Comparison of ENCODE assay signal across 1 cellular context in genomic region chr6:37221585-37222124, GRCh38.
TF ChIP-seq lines count a peak whose summit lies in the region.

No MANE protein-coding gene starts in this region.

TF ChIP-seq in HepG2, 621 proteins besides CTCF, POLR2A, EP300 and RAD21 (continues in another document):
- TF ChIP-seq CSRNP2 (CRISPR knock-in tag; conservative IDR thresholded peaks at IDR 0.05; ENCODE audit: low read depth) (no peak), ELK4 (CRISPR knock-in tag; IDR thresholded peaks at IDR 0.05; ENCODE audit: borderline replicate concordance) (no peak), CC2D1A (CRISPR knock-in tag; IDR thresholded peaks at IDR 0.05) (no peak), E2F5 (CRISPR knock-in tag; conservative IDR thresholded peaks at IDR 0.05) (no peak), ZNF609 (CRISPR knock-in tag; IDR thresholded peaks at IDR 0.05; ENCODE audit: borderline replicate concordance) (no peak), ZNF510 (CRISPR knock-in tag; IDR thresholded peaks at IDR 0.05; ENCODE audit: low read depth) (no peak), ZNF564 (CRISPR knock-in tag; IDR thresholded peaks at IDR 0.05) (no peak), TSC22D2 (CRISPR knock-in tag; IDR thresholded peaks at IDR 0.05; ENCODE audit: borderline replicate concordance) (no peak; the same call in 1 of the 2 replicates), SNAPC4 (CRISPR knock-in tag; IDR thresholded peaks at IDR 0.05) (no peak), ZNF569 (CRISPR knock-in tag; IDR thresholded peaks at IDR 0.05; ENCODE audit: borderline replicate concordance) (no peak), ZNF18 (CRISPR knock-in tag; IDR thresholded peaks at IDR 0.05; ENCODE audit: insufficient replicate concordance) (no peak), NCOA2 (CRISPR knock-in tag; IDR thresholded peaks at IDR 0.05) (no peak), ZNF891 (CRISPR knock-in tag; IDR thresholded peaks at IDR 0.05) (no peak), CEBPZ (IDR thresholded peaks at IDR 0.05; ENCODE audit: low read length) (no peak), ZNF724P (CRISPR knock-in tag; IDR thresholded peaks at IDR 0.05; ENCODE audit: borderline replicate concordance) (no peak), MXD3 (CRISPR knock-in tag; IDR thresholded peaks at IDR 0.05) (no peak), ZNF766 (CRISPR knock-in tag; IDR thresholded peaks at IDR 0.05; ENCODE audit: borderline replicate concordance) (no peak), PRDM10 (CRISPR knock-in tag; IDR thresholded peaks at IDR 0.05; ENCODE audit: low read depth) (no peak; the same call in 1 of the 2 replicates), E2F2 (CRISPR knock-in tag; IDR thresholded peaks at IDR 0.05; ENCODE audit: borderline replicate concordance) (no peak), GATA4 (IDR thresholded peaks at IDR 0.05; ENCODE audit: borderline replicate concordance, low read depth) (no peak; the same call in 1 of the 2 replicates), CCDC6 (CRISPR knock-in tag; IDR thresholded peaks at IDR 0.05) (no peak), CENPX (CRISPR knock-in tag; IDR thresholded peaks at IDR 0.05) (no peak), SIX4 (CRISPR knock-in tag; IDR thresholded peaks at IDR 0.05) (no peak), SOX6 (IDR thresholded peaks at IDR 0.05) (no peak), SOX6 (CRISPR knock-in tag; IDR thresholded peaks at IDR 0.05) (0 out of 2 replicates have a peak, but pooled peaks have one; percentile 4), THAP8 (CRISPR knock-in tag; IDR thresholded peaks at IDR 0.05; ENCODE audit: borderline replicate concordance) (no peak)
